ENCODE assay signal across 10 cellular contexts in genomic region chr14:23364604-23365352, GRCh38. TPM values are rescaled to one million over a fixed set of nuclear protein-coding genes. Genes with fewer than 3 reads are reported as not detected.
DNase-seq lines count a peak whose midpoint lies in the region; ATAC-seq and TF ChIP-seq lines count a peak whose summit lies in the region.
"Had no signal": no experiment of that assay in that cellular context is flagged by ENCODE, and none has a peak within 500 bp of the region (broad histone marks: within the 10 kb centered on the region; RNA-seq: fewer than 3 reads in every experiment).

EFS (minus strand) TSS chr14:23365172; CDS start chr14:23365025, 147 bp downstream.

- DNase-seq in Ammon's horn (ENCODE audit: low spot score): peak; percentile 60
- peak; percentile 76 for DNase-seq in left ventricle myocardium superior
- no peak for DNase-seq in osteocyte (ENCODE audit: extremely low spot score, unreplicated experiment)
- DNase-seq in NCI-H187 (lab: John Stamatoyannopoulos, UW): no peak
- no peak for DNase-seq in amniotic stem cell (lab: John Stamatoyannopoulos, UW)
- no peak for DNase-seq in CD14-positive monocyte (ENCODE audit: low spot score)
- DNase-seq: GDM1, naive B cell had no signal

- H3K27ac Mint-ChIP-seq in osteocyte (ENCODE audit: unreplicated experiment) (peak within 1 kb of the TSS; percentile 97), CD14-positive monocyte (no peak within 1 kb of the TSS)

- H3K4me3 Mint-ChIP-seq in osteocyte (ENCODE audit: unreplicated experiment) (peak within 1 kb of the TSS; percentile 88), CD14-positive monocyte (peak within 1 kb of the TSS in 1 of 2 donors; percentile 79)

- ATAC-seq in left ventricle myocardium superior (peak; percentile 75), GM19455 (IDR thresholded peaks at IDR 0.05; ENCODE audit: unreplicated experiment) (no peak)

- intact Hi-C loops in left ventricle myocardium superior (cut with micrococcal nuclease): no loop called here
- intact Hi-C loops in CD14-positive monocyte (cut with micrococcal nuclease): no loop called here

- H3K4me1 Mint-ChIP-seq in osteocyte (ENCODE audit: unreplicated experiment) (peaks cover 33% of the 10 kb centered on the region), CD14-positive monocyte (peaks cover 2% of the 10 kb centered on the region)

- H3K36me3 Mint-ChIP-seq in osteocyte (ENCODE audit: unreplicated experiment) (peaks cover 10% of the 10 kb centered on the region), CD14-positive monocyte (peaks cover 0 to 2% of the 10 kb centered on the region in 2 donors)
- H3K36me3 Mint-ChIP-seq: naive B cell had no signal

- H3K9me3 Mint-ChIP-seq in osteocyte (ENCODE audit: unreplicated experiment): no peaks in the 10 kb centered on the region
- peaks cover 0 to 10% (median 0%) of the 10 kb centered on the region in 7 donors for H3K9me3 Mint-ChIP-seq in CD14-positive monocyte

- H3K27me3 Mint-ChIP-seq in osteocyte (ENCODE audit: unreplicated experiment): peaks cover 5% of the 10 kb centered on the region
- peaks cover 44 to 57% (median 50%) of the 10 kb centered on the region in 3 donors for H3K27me3 Mint-ChIP-seq in CD14-positive monocyte (ENCODE audit: low read depth in 3 of 3)

- peak within 1 kb of the TSS; percentile 90 for H3K27ac ChIP-seq in angular gyrus (ENCODE audit: low read depth, low read length)

- TF ChIP-seq CTCF in osteocyte (IDR thresholded peaks at IDR 0.05) (no peak), CD14-positive monocyte (IDR thresholded peaks at IDR 0.05) (no peak)

RNA-seq across cellular contexts. Expression of gene EFS, which starts in this region (rescaled TPM):
- total RNA-seq in left ventricle myocardium superior: 3.3 TPM
- total RNA-seq in osteocyte: 30.5 and 31.9 TPM in 2 replicates
- polyA plus RNA-seq in CD14-positive monocyte: not detected

Comparison
In these comparisons a context has a peak if more than half of its experiments do, and no peak if none do; other contexts are left out.
1. DNase-seq: peak in Ammon's horn (single experiment) and left ventricle myocardium superior (single experiment); none in osteocyte (single experiment), NCI-H187 (0 of 2), amniotic stem cell (single experiment) and CD14-positive monocyte (single experiment).